8 cellular contexts compared by ENCODE assay signal in the genomic region with DNA sequence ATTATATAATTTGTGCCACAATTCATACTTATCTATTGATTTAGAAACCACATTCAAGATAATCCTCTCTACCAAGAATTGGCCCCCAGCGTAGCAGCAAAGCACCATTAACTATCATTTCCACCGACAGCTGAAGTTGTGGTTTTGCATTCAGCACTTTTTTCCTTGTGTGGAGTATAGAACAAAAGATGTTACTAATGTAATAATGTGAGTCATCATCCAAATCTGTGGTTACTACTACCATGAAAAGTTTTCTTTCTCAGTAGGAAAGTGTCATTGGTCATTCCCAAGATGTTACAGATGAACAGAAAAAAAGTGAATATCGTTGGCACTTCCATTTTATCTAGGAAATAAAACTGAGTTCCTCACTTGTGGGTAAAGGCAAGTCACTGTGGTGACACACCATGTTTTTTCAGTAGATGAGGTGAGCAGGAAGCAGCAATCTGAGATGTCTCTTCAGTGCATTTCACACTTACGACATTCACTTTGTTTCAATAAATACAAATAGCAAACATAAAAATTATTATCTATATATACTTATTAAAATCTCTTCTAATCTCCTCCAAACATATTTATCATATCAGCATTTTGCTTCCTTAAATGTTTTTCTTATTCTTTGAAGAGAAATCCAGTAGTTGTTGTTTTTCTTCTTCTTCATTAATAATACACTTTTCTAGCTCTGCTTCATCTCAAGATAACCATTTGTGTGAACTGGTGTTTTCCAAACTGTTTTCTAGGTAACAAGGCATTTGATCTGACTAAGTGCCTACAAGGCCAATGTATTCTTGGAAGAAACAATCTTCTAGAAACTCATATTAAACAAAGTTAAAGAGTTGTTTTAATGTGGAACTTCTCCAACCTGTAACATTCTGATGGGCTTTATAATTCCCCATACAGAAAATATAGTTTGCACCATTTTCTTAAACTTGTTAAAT. TPM values are rescaled to one million over a fixed set of nuclear protein-coding genes. Genes with fewer than 3 reads are reported as not detected.
DNase-seq lines count a peak whose midpoint lies in the region; ATAC-seq lines count a peak whose summit lies in the region.

No MANE protein-coding gene starts in this region.

- no peaks in the 10 kb centered on the region for H3K9me3 Mint-ChIP-seq in CD8-positive, alpha-beta memory T cell
- H3K9me3 Mint-ChIP-seq in activated naive CD4-positive, alpha-beta T cell treated with anti-CD3 and anti-CD28 coated beads, Interleukin-2, amount 50 U/mL, for 72 hours: peaks cover 5 to 41% of the 10 kb centered on the region in 2 donors
- peaks cover 15% of the 10 kb centered on the region for H3K9me3 Mint-ChIP-seq in natural killer cell treated with Interleukin-12 subunit alpha and Interleukin-12 subunit beta and Interleukin-15 and Interleukin-18, amount 100 ng/mL, for 72 hours

- POLR2A ChIA-PET in CD8-positive, alpha-beta memory T cell (lab: Charles Lee): interaction anchor here (0.6 kb wide), 1 partner anchor 506 kb away, joined by 3 read pairs; no protein-coding TSS in a partner anchor

- H3K27me3 Mint-ChIP-seq in CD8-positive, alpha-beta memory T cell: no peaks in the 10 kb centered on the region
- H3K27me3 Mint-ChIP-seq in natural killer cell treated with Interleukin-12 subunit alpha and Interleukin-12 subunit beta and Interleukin-15 and Interleukin-18, amount 100 ng/mL, for 72 hours: no peaks in the 10 kb centered on the region

- no peaks in the 10 kb centered on the region for H3K9me3 ChIP-seq in CD8-positive, alpha-beta memory T cell (ENCODE audit: low read length)

- H3K27ac ChIP-seq in CD8-positive, alpha-beta memory T cell (ENCODE audit: low read depth, low read length): no peak overlapping the region
- H3K27ac ChIP-seq in caudate nucleus (ENCODE audit: low read depth, low read length): no peak overlapping the region

- no peaks in the 10 kb centered on the region for H3K36me3 ChIP-seq in CD8-positive, alpha-beta memory T cell (ENCODE audit: insufficient read depth, low read length)

- H3K36me3 Mint-ChIP-seq in CD8-positive, alpha-beta memory T cell: peaks cover 0 to 2% (median 0%) of the 10 kb centered on the region in 3 donors
- peaks cover 8 to 33% of the 10 kb centered on the region in 2 donors for H3K36me3 Mint-ChIP-seq in activated naive CD4-positive, alpha-beta T cell treated with anti-CD3 and anti-CD28 coated beads, Interleukin-2, amount 50 U/mL, for 72 hours
- H3K36me3 Mint-ChIP-seq in natural killer cell treated with Interleukin-12 subunit alpha and Interleukin-12 subunit beta and Interleukin-15 and Interleukin-18, amount 100 ng/mL, for 72 hours: peaks cover 47% of the 10 kb centered on the region

- peak in 3 of 5 donors; percentile 39 to 60 (median 41) for DNase-seq in CD8-positive, alpha-beta memory T cell
- peak; percentile 31 for DNase-seq in NCI-H2107 (lab: John Stamatoyannopoulos, UW)
- peak in 1 of 2 donors; percentile 31 for DNase-seq in activated naive CD4-positive, alpha-beta T cell treated with anti-CD3 and anti-CD28 coated beads, Interleukin-2, amount 50 U/mL, for 72 hours (ENCODE audit: low spot score in 2 of 2)
- DNase-seq in natural killer cell treated with Interleukin-12 subunit alpha and Interleukin-12 subunit beta and Interleukin-15 and Interleukin-18, amount 100 ng/mL, for 72 hours (ENCODE audit: low spot score): peak; percentile 77
- DNase-seq in islet precursor cell: no peak
- DNase-seq in middle frontal gyrus (ENCODE audit: extremely low spot score, low spot score): no peak
- no peak for DNase-seq in caudate nucleus (lab: John Stamatoyannopoulos, UW)

- H3K27me3 ChIP-seq in CD8-positive, alpha-beta memory T cell (ENCODE audit: insufficient read depth, low read length, poor library complexity, severe bottlenecking): no peaks in the 10 kb centered on the region

- peaks cover 7 to 25% (median 16%) of the 10 kb centered on the region in 3 donors for H3K4me1 Mint-ChIP-seq in CD8-positive, alpha-beta memory T cell
- peaks cover 74 to 84% of the 10 kb centered on the region in 2 donors for H3K4me1 Mint-ChIP-seq in natural killer cell treated with Interleukin-12 subunit alpha and Interleukin-12 subunit beta and Interleukin-15 and Interleukin-18, amount 100 ng/mL, for 72 hours (ENCODE audit: low read depth in 2 of 2)

- H3K27ac Mint-ChIP-seq in CD8-positive, alpha-beta memory T cell: peak overlapping the region in 6 of 8 donors; percentile 53 to 90 (median 72)
- peak overlapping the region in 1 of 2 donors; percentile 91 for H3K27ac Mint-ChIP-seq in activated naive CD4-positive, alpha-beta T cell treated with anti-CD3 and anti-CD28 coated beads, Interleukin-2, amount 50 U/mL, for 72 hours
- H3K27ac Mint-ChIP-seq in natural killer cell treated with Interleukin-12 subunit alpha and Interleukin-12 subunit beta and Interleukin-15 and Interleukin-18, amount 100 ng/mL, for 72 hours: peak overlapping the region; percentile 96 to 97

- no peak overlapping the region for H3K4me3 ChIP-seq in CD8-positive, alpha-beta memory T cell (ENCODE audit: low read length)

- peaks cover 15% of the 10 kb centered on the region for H3K4me1 ChIP-seq in CD8-positive, alpha-beta memory T cell (ENCODE audit: insufficient read depth, low read length)

- H3K4me3 Mint-ChIP-seq in CD8-positive, alpha-beta memory T cell: peak overlapping the region in 6 of 7 donors; percentile 45 to 69 (median 64)
- H3K4me3 Mint-ChIP-seq in natural killer cell treated with Interleukin-12 subunit alpha and Interleukin-12 subunit beta and Interleukin-15 and Interleukin-18, amount 100 ng/mL, for 72 hours: peak overlapping the region; percentile 87

- CTCF ChIA-PET in CD8-positive, alpha-beta memory T cell (lab: Charles Lee): interaction anchor here (2.1 to 2.4 kb wide), 2 partner anchors 32 to 150 kb away, joined by 4 to 5 read pairs; no protein-coding TSS in a partner anchor

- peak; percentile 91 to 92 for ATAC-seq in activated naive CD4-positive, alpha-beta T cell treated with anti-CD3 and anti-CD28 coated beads, Interleukin-2, amount 50 U/mL, for 72 hours
- peak; percentile 83 to 87 for ATAC-seq in natural killer cell treated with Interleukin-12 subunit alpha and Interleukin-12 subunit beta and Interleukin-15 and Interleukin-18, amount 100 ng/mL, for 72 hours
- no peak for ATAC-seq in HG03108 (IDR thresholded peaks at IDR 0.05; ENCODE audit: unreplicated experiment)

RNA-seq across cellular contexts. Expression of a gene that starts 30.5 kb away (rescaled TPM):
- 100 to 1,000 TPM; 408 to 427 TPM for total RNA-seq in CD8-positive, alpha-beta memory T cell
- polyA plus RNA-seq in CD8-positive, alpha-beta memory T cell: 7.3 TPM
- 10 to 100 TPM; 53.0 to 69.4 TPM for total RNA-seq in activated naive CD4-positive, alpha-beta T cell treated with anti-CD3 and anti-CD28 coated beads, Interleukin-2, amount 50 U/mL, for 72 hours
- over 10,000 TPM; 20,993 to 58,992 TPM for total RNA-seq in natural killer cell treated with Interleukin-12 subunit alpha and Interleukin-12 subunit beta and Interleukin-15 and Interleukin-18, amount 100 ng/mL, for 72 hours

RNA-seq across cellular contexts. Expression of a gene that starts 35.6 kb away (rescaled TPM):
- under 1 TPM; 0.88 to 1.00 TPM for total RNA-seq in CD8-positive, alpha-beta memory T cell
- 0.28 TPM for polyA plus RNA-seq in CD8-positive, alpha-beta memory T cell
- total RNA-seq in activated naive CD4-positive, alpha-beta T cell treated with anti-CD3 and anti-CD28 coated beads, Interleukin-2, amount 50 U/mL, for 72 hours: 1 to 10 TPM in 1 of 2 donors, not detected in 1; 8.3 TPM
- 10 to 100 TPM; 10.0 to 19.1 TPM for total RNA-seq in natural killer cell treated with Interleukin-12 subunit alpha and Interleukin-12 subunit beta and Interleukin-15 and Interleukin-18, amount 100 ng/mL, for 72 hours

Comparison
In these comparisons a context has a peak if more than half of its experiments do, and no peak if none do; other contexts are left out.
1. DNase-seq: peak in CD8-positive, alpha-beta memory T cell (3 of 5), NCI-H2107 (single experiment) and natural killer cell treated with Interleukin-12 subunit alpha and Interleukin-12 subunit beta and Interleukin-15 and Interleukin-18, amount 100 ng/mL, for 72 hours (single experiment); none in islet precursor cell (single experiment), middle frontal gyrus (single experiment) and caudate nucleus (0 of 61).
2. RNA of a gene that starts 30.5 kb away (total RNA-seq): 20,993 to 58,992 TPM in natural killer cell treated with Interleukin-12 subunit alpha and Interleukin-12 subunit beta and Interleukin-15 and Interleukin-18, amount 100 ng/mL, for 72 hours; 408 to 427 TPM in CD8-positive, alpha-beta memory T cell and 53.0 to 69.4 TPM in activated naive CD4-positive, alpha-beta T cell treated with anti-CD3 and anti-CD28 coated beads, Interleukin-2, amount 50 U/mL, for 72 hours; every median in the first group is over 10 times any median in the second.